27 cellular contexts compared by ENCODE assay signal in the genomic region with DNA sequence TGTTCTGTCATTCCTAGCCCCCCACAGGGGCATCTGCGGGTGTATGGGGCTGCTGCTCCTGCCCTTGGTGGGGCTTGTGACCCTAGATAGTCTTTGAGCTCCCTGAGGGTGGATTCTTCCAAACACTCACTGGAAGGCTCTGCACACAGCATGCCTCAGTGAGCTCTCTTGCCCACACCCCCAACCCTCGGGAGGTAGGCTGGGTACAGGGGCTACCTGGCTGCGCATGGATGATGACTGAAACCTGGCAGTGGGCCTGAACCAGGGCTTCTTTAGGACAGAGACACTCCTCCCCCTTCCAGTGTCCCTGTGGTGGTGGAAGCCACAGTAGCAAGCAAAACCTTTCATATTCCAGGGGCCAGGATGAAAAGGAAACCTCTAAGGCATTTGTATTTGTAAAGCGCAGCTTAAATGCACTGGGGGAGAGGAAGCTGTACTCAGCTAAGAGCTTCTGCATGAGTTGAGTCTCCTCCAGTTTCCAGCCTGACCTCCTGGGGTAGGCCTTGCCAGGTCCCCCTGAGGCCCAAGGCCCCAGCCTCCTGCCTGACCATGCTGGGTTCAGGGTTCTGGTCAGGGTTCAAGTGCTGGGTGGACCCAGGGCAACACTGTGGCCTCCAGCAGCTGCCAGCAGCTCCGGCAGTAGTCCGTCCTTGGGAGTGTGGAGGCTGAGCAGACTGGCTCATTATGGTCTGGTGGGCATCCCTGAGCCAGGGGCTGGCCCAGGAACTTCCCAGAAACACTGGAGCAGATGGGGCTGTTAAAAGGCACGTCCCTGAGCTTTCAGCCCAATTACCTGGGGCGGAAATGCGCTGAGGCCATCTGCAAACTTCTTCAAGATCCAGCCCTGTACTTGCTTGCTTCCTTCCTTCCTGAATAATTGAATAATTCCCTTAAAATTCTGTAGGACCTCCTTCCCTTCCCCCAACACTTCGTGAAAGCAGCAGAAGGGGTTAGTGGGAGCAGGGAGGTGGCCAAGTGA.
DNase-seq lines count a peak whose midpoint lies in the region; FAIRE-seq lines count a peak whose summit lies in the region.
"Had no signal": no experiment of that assay in that cellular context is flagged by ENCODE, and none has a peak within 500 bp of the region (broad histone marks: within the 10 kb centered on the region; RNA-seq: fewer than 3 reads in every experiment).

No MANE protein-coding gene starts in this region.

- H4K20me1 ChIP-seq in BLaER1, result no peaks in the 10 kb centered on the region

- H3K4me3 ChIP-seq in BLaER1, result no peak overlapping the region
- H3K4me3 ChIP-seq: esophagus muscularis mucosa, GM12878, skin epidermis, tibial nerve had no signal

- DNase-seq in NCI-H69 (lab: John Stamatoyannopoulos, UW) (peak; percentile 39), iPS-NIHi7 (ENCODE audit: extremely low spot score) (peak; percentile 75), GM03348 (ENCODE audit: low spot score) (no peak), GM19239 (ENCODE audit: insufficient read length, low spot score) (no peak), cerebellar cortex (ENCODE audit: low spot score) (no peak)
- no peak for DNase-seq in stimulated activated CD4-positive, alpha-beta T cell treated with anti-CD3 and anti-CD28 coated beads, Interleukin-2, amount 100 ng/mL, for 24 hours
- DNase-seq: activated CD4-positive, CD25-positive, alpha-beta regulatory T cell treated with anti-CD3 and anti-CD28 coated beads, Interleukin-2, amount 50 U/mL, for 72 hours; activated T-cell treated with anti-CD3 and anti-CD28 coated beads, Interleukin-2, amount 50 U/mL, for 48 hours; CD4-positive, CD25-positive, alpha-beta regulatory T cell; DMS153; effector memory CD4-positive, alpha-beta T cell; kidney; MV-4-11; natural killer cell; NCI-H2029; stimulated activated CD4-positive, alpha-beta T cell treated with anti-CD3 and anti-CD28 coated beads, Interleukin-2, amount 100 ng/mL, for 48 hours; stimulated activated naive CD4-positive, alpha-beta T cell treated with Interleukin-2 at 50 U/mL for 16 hours had no signal

- H3K36me3 ChIP-seq in BLaER1 (no peaks in the 10 kb centered on the region), ES-I3 (ENCODE audit: insufficient read depth, low read length) (no peaks in the 10 kb centered on the region)
- H3K36me3 ChIP-seq: esophagus muscularis mucosa, tibial nerve had no signal

- FAIRE-seq in GM19239 (lab: Jason Lieb, UNC), result no peak
- FAIRE-seq: astrocyte, GM12878, H54, kidney had no signal

- peak overlapping the region; percentile 55; the same call in 1 of the 2 replicates for H3K27ac ChIP-seq in BLaER1
- H3K27ac ChIP-seq: KMS-11, parathyroid adenoma had no signal

- H3K4me1 ChIP-seq in BLaER1 (peaks cover 48% of the 10 kb centered on the region), ES-I3 (ENCODE audit: insufficient read depth, low read length) (peaks cover 41% of the 10 kb centered on the region)

- H3K27me3 ChIP-seq in BLaER1, result no peaks in the 10 kb centered on the region
- H3K27me3 ChIP-seq: esophagus muscularis mucosa, tibial nerve had no signal

- H3K9ac ChIP-seq in BLaER1 (no peak overlapping the region), ES-I3 (ENCODE audit: low read depth, low read length) (peak overlapping the region; percentile 16; the same call in 1 of the 2 replicates)
- H3K9ac ChIP-seq: KMS-11, parathyroid adenoma had no signal

- H3K9me3 ChIP-seq in BLaER1 (no peaks in the 10 kb centered on the region), ES-I3 (ENCODE audit: control insufficient read depth, insufficient read depth, low read length) (no peaks in the 10 kb centered on the region; the same call in 1 of the 2 replicates)
- H3K9me3 ChIP-seq: tibial nerve had no signal

- H3K4me2 ChIP-seq in BLaER1, result peak overlapping the region; percentile 87
- H3K4me2 ChIP-seq: KMS-11 had no signal

Comparison
In these comparisons a context has a peak if more than half of its experiments do, and no peak if none do; other contexts are left out.
1. DNase-seq: peak in NCI-H69 (single experiment) and iPS-NIHi7 (single experiment); none in stimulated activated CD4-positive, alpha-beta T cell treated with anti-CD3 and anti-CD28 coated beads, Interleukin-2, amount 100 ng/mL, for 24 hours (0 of 2), GM03348 (single experiment), GM19239 (single experiment) and cerebellar cortex (single experiment).